Comparison of ENCODE assay signal across 1 cellular context in the genomic region with DNA sequence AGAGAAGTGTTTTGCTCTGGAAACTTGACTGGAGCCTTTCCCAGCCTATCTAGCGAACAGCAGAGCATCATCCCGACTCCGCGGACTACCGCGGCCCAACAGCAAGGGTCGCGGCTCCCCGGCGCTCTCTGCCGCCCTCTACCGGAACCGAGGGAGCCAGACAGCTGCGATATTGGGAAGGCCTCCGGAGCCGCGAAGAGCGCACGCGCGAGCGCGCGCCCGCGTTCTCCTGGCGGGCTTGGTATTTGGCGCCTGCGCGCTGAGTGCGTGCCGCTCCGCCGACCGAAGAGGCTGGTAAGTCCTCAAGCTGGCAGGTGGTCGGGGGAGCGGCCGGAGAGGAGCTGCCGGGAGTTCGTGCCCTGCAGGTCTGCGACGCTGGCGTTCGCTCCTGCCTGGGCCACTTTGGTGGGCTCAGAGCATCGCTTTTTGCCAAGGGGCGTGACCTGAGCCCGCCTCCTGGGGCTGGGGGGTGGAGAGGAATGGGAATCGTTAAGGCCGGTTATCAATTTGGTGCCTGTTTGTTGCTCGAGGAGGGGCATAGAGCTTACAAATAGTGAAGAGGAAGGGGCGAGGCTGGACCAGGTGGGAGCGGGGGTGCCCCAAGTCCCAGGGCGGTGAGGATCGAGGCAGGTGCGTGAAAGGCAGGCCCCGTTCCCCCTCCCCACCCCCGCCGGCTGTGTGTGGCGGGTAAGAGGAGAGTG.
TF ChIP-seq lines count a peak whose summit lies in the region.

A gene with protein sequence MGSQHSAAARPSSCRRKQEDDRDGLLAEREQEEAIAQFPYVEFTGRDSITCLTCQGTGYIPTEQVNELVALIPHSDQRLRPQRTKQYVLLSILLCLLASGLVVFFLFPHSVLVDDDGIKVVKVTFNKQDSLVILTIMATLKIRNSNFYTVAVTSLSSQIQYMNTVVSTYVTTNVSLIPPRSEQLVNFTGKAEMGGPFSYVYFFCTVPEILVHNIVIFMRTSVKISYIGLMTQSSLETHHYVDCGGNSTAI (plus strand): TSS at position 257 of the 701 bp plus-strand sequence. CDS start 641 bp downstream, outside the sequence.

TF ChIP-seq in HepG2, 621 proteins besides CTCF, POLR2A, EP300 and RAD21 (continued from another document and continues in another):
- TF ChIP-seq GZF1 (CRISPR knock-in tag; IDR thresholded peaks at IDR 0.05) (no peak), ZNF543 (CRISPR knock-in tag; IDR thresholded peaks at IDR 0.05) (0 out of 2 replicates have a peak, but pooled peaks have one; percentile 55), TSC22D2 (CRISPR knock-in tag; IDR thresholded peaks at IDR 0.05; ENCODE audit: borderline replicate concordance) (no peak), POGK (CRISPR knock-in tag; conservative IDR thresholded peaks at IDR 0.05) (peak; percentile 82), SYNCRIP (IDR thresholded peaks at IDR 0.05; ENCODE audit: insufficient read depth, low read depth, low read length) (no peak), ZNF296 (CRISPR knock-in tag; conservative IDR thresholded peaks at IDR 0.05) (no peak), SNRNP70 (IDR thresholded peaks at IDR 0.05; ENCODE audit: low read depth, low read length) (no peak), ZNF710 (CRISPR knock-in tag; IDR thresholded peaks at IDR 0.05; ENCODE audit: borderline replicate concordance) (peak; percentile 49; the same call in 1 of the 2 replicates), MXI1 (IDR thresholded peaks at IDR 0.05; ENCODE audit: borderline replicate concordance, low read depth, low read length) (peak; percentile 16; the same call in 1 of the 3 replicates), TRIM24 (CRISPR knock-in tag; IDR thresholded peaks at IDR 0.05) (no peak), ZNF512 (CRISPR knock-in tag; IDR thresholded peaks at IDR 0.05) (no peak), ZNF773 (CRISPR knock-in tag; IDR thresholded peaks at IDR 0.05; ENCODE audit: borderline replicate concordance) (peak; percentile 22; the same call in 1 of the 2 replicates), DPF2 (CRISPR knock-in tag; IDR thresholded peaks at IDR 0.05; ENCODE audit: borderline replicate concordance, low read depth) (no peak), ESRRA (CRISPR knock-in tag; IDR thresholded peaks at IDR 0.05; ENCODE audit: low read depth) (no peak), MED13 (CRISPR knock-in tag; IDR thresholded peaks at IDR 0.05) (no peak), SRSF4 (IDR thresholded peaks at IDR 0.05; ENCODE audit: low read depth, low read length, poor library complexity, severe bottlenecking) (no peak), ZNF501 (CRISPR knock-in tag; IDR thresholded peaks at IDR 0.05) (peak; percentile 79), ZNF660 (CRISPR knock-in tag; IDR thresholded peaks at IDR 0.05; ENCODE audit: borderline replicate concordance, low read depth) (no peak), HNF1B (CRISPR knock-in tag; IDR thresholded peaks at IDR 0.05) (peak; percentile 89), ZBTB8A (CRISPR knock-in tag; IDR thresholded peaks at IDR 0.05; ENCODE audit: borderline replicate concordance, low read depth) (no peak), PPARG (CRISPR knock-in tag; conservative IDR thresholded peaks at IDR 0.05) (0 out of 2 replicates have a peak, but pooled peaks have one; percentile 27), SKIL (CRISPR knock-in tag; IDR thresholded peaks at IDR 0.05; ENCODE audit: borderline replicate concordance) (no peak; the same call in 1 of the 2 replicates), MYNN (CRISPR knock-in tag; IDR thresholded peaks at IDR 0.05; ENCODE audit: low read depth) (no peak), DMAP1 (CRISPR knock-in tag; IDR thresholded peaks at IDR 0.05) (no peak), YY1 (IDR thresholded peaks at IDR 0.05; ENCODE audit: insufficient read depth, insufficient replicate concordance, low read depth, low read length) (peak; percentile 60), LCORL (IDR thresholded peaks at IDR 0.05) (no peak), LCORL (CRISPR knock-in tag; IDR thresholded peaks at IDR 0.05) (peak; percentile 71; the same call in 1 of the 2 replicates), HIVEP1 (CRISPR knock-in tag; IDR thresholded peaks at IDR 0.05) (peak; percentile 68), MZF1 (CRISPR knock-in tag; IDR thresholded peaks at IDR 0.05; ENCODE audit: borderline replicate concordance) (no peak), SKI (IDR thresholded peaks at IDR 0.05; ENCODE audit: partially characterized antibody) (peak; percentile 37), GLMP (CRISPR knock-in tag; IDR thresholded peaks at IDR 0.05; ENCODE audit: borderline replicate concordance) (no peak)
- TF ChIP-seq, protein P1, sequence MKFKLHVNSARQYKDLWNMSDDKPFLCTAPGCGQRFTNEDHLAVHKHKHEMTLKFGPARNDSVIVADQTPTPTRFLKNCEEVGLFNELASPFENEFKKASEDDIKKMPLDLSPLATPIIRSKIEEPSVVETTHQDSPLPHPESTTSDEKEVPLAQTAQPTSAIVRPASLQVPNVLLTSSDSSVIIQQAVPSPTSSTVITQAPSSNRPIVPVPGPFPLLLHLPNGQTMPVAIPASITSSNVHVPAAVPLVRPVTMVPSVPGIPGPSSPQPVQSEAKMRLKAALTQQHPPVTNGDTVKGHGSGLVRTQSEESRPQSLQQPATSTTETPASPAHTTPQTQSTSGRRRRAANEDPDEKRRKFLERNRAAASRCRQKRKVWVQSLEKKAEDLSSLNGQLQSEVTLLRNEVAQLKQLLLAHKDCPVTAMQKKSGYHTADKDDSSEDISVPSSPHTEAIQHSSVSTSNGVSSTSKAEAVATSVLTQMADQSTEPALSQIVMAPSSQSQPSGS (CRISPR knock-in tag; IDR thresholded peaks at IDR 0.05): no peak; the same call in 1 of the 2 replicates
- TF ChIP-seq, protein P2, sequence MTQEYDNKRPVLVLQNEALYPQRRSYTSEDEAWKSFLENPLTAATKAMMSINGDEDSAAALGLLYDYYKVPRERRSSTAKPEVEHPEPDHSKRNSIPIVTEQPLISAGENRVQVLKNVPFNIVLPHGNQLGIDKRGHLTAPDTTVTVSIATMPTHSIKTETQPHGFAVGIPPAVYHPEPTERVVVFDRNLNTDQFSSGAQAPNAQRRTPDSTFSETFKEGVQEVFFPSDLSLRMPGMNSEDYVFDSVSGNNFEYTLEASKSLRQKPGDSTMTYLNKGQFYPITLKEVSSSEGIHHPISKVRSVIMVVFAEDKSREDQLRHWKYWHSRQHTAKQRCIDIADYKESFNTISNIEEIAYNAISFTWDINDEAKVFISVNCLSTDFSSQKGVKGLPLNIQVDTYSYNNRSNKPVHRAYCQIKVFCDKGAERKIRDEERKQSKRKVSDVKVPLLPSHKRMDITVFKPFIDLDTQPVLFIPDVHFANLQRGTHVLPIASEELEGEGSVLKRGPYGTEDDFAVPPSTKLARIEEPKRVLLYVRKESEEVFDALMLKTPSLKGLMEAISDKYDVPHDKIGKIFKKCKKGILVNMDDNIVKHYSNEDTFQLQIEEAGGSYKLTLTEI (CRISPR knock-in tag; conservative IDR thresholded peaks at IDR 0.05): no peak
- TF ChIP-seq, protein P3, sequence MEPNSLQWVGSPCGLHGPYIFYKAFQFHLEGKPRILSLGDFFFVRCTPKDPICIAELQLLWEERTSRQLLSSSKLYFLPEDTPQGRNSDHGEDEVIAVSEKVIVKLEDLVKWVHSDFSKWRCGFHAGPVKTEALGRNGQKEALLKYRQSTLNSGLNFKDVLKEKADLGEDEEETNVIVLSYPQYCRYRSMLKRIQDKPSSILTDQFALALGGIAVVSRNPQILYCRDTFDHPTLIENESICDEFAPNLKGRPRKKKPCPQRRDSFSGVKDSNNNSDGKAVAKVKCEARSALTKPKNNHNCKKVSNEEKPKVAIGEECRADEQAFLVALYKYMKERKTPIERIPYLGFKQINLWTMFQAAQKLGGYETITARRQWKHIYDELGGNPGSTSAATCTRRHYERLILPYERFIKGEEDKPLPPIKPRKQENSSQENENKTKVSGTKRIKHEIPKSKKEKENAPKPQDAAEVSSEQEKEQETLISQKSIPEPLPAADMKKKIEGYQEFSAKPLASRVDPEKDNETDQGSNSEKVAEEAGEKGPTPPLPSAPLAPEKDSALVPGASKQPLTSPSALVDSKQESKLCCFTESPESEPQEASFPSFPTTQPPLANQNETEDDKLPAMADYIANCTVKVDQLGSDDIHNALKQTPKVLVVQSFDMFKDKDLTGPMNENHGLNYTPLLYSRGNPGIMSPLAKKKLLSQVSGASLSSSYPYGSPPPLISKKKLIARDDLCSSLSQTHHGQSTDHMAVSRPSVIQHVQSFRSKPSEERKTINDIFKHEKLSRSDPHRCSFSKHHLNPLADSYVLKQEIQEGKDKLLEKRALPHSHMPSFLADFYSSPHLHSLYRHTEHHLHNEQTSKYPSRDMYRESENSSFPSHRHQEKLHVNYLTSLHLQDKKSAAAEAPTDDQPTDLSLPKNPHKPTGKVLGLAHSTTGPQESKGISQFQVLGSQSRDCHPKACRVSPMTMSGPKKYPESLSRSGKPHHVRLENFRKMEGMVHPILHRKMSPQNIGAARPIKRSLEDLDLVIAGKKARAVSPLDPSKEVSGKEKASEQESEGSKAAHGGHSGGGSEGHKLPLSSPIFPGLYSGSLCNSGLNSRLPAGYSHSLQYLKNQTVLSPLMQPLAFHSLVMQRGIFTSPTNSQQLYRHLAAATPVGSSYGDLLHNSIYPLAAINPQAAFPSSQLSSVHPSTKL (CRISPR knock-in tag; IDR thresholded peaks at IDR 0.05): peak; percentile 57
